Comparison of ENCODE assay signal across 6 cellular contexts in the genomic region with DNA sequence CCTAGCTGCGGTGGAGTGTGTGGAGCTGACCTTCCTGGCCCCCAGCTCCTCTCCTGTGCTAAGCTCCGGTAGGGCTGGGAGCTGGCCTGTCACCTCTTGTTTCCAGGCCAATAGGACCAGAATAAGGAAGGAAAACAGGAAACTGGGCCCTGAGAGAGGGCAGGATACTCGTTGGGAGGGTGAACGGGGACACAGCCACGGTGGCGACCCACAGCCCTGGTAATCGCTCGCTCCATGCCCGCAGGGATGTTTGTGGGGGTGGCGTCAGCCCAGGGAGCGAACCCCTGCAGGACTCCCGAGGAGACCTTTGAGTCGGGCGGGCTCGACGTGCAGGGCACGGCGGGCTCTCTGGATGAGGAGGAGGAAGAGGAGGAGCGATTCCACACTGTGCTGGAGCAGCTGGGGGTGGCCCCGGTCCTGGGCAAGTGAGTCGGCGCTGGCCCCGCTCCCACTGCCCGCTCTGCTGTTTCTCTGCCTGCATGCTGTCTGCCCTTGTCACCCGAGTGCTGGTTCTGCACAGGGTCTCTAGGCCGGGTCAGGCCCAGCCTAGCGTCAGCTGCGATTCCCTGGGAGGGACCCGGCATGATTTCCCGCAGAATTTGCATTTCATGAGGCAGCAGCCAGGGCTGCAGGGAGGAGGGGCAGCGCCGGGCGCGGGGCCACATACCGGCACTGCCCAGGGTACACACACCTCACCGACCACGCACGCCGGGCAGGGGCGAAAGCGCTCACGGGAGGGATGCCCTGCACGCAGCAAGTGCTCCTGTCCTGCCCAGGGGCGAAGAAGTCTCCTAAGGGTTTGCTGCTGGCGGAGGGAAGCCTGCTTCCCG. TPM values are rescaled to one million over a fixed set of nuclear protein-coding genes. Genes with fewer than 3 reads are reported as not detected.
DNase-seq lines count a peak whose midpoint lies in the region; ATAC-seq lines count a peak whose summit lies in the region.

No MANE protein-coding gene starts in this region.

- peaks cover 6% of the 10 kb centered on the region for H3K4me1 Mint-ChIP-seq in activated T-helper 1 cell treated with anti-CD3 and anti-CD28 coated beads, Interleukin-12 subunit alpha, Interleukin-12 subunit beta, Interleukin-2, Interleukin-4 antibody, amounts not matched to agents 30 ng/mL and 10 ng/mL and 1 ng/mL, durations not matched to agents 14 hours and 24 hours and 36 hours (ENCODE audit: low read depth)

- in situ Hi-C loops in Caki2 (cut with HindIII; ENCODE audit: low pct_unique_long_range_greater_than_20kb, low sequenced_read_pairs) = no loop called here

- peak overlapping the region; percentile 29 to 64 for H3K18ac ChIP-seq in mesenchymal stem cell (ENCODE audit: low read depth in 1 of 2, low read length in 2 of 2)

- peaks cover 14 to 19% of the 10 kb centered on the region in 2 experiments for H3K36me3 ChIP-seq in mesenchymal stem cell (ENCODE audit: control insufficient read depth in 1 of 2, insufficient read depth in 2 of 2, low read depth in 1 of 2, low read length in 2 of 2)

- WGBS in mesenchymal stem cell = 11% methylated on average over 45 of the region's 46 CpGs

- H2AFZ ChIP-seq in mesenchymal stem cell (ENCODE audit: low read depth, low read length) = peak overlapping the region; percentile 6

- H4K91ac ChIP-seq in mesenchymal stem cell (ENCODE audit: low read length) = peak overlapping the region; percentile 32

- H3K9ac ChIP-seq in mesenchymal stem cell (ENCODE audit: low read length) = no peak overlapping the region

- no peaks in the 10 kb centered on the region for H3K9me3 ChIP-seq in mesenchymal stem cell (ENCODE audit: control insufficient read depth, low read length)

- H4K8ac ChIP-seq in mesenchymal stem cell (ENCODE audit: low read length) = peak overlapping the region; percentile 59

- no peak overlapping the region for H3K23ac ChIP-seq in mesenchymal stem cell (ENCODE audit: low read length in 2 of 2)

- peak overlapping the region; percentile 81 for H3K4me2 ChIP-seq in mesenchymal stem cell (ENCODE audit: low read length, poor library complexity, severe bottlenecking)

- peaks cover 71% of the 10 kb centered on the region for H3K4me1 ChIP-seq in mesenchymal stem cell (ENCODE audit: control insufficient read depth, insufficient read depth, low read depth, low read length)

- no peak for ATAC-seq in HG03039 (IDR thresholded peaks at IDR 0.05; ENCODE audit: unreplicated experiment)
- ATAC-seq in GM21825 (IDR thresholded peaks at IDR 0.05; ENCODE audit: unreplicated experiment) = no peak

- peak overlapping the region in 1 of 2 experiments; percentile 66 for H2BK12ac ChIP-seq in mesenchymal stem cell (ENCODE audit: low read length in 2 of 2)

- peak overlapping the region; percentile 44 for H2BK15ac ChIP-seq in mesenchymal stem cell (ENCODE audit: low read depth, poor library complexity, severe bottlenecking)

- H2BK120ac ChIP-seq in mesenchymal stem cell (ENCODE audit: low read depth, low read length) = no peak overlapping the region

- H3K9me3 Mint-ChIP-seq in activated T-helper 1 cell treated with anti-CD3 and anti-CD28 coated beads, Interleukin-12 subunit alpha, Interleukin-12 subunit beta, Interleukin-2, Interleukin-4 antibody, amounts not matched to agents 30 ng/mL and 10 ng/mL and 1 ng/mL, durations not matched to agents 14 hours and 24 hours and 36 hours = no peaks in the 10 kb centered on the region

- H3K36me3 Mint-ChIP-seq in activated T-helper 1 cell treated with anti-CD3 and anti-CD28 coated beads, Interleukin-12 subunit alpha, Interleukin-12 subunit beta, Interleukin-2, Interleukin-4 antibody, amounts not matched to agents 30 ng/mL and 10 ng/mL and 1 ng/mL, durations not matched to agents 14 hours and 24 hours and 36 hours (ENCODE audit: low read depth) = peaks cover 4% of the 10 kb centered on the region

- intact Hi-C loops in activated T-helper 1 cell treated with anti-CD3 and anti-CD28 coated beads, Interleukin-12 subunit alpha, Interleukin-12 subunit beta, Interleukin-2, Interleukin-4 antibody, amounts not matched to agents 30 ng/mL and 10 ng/mL and 1 ng/mL, durations not matched to agents 14 hours and 24 hours and 36 hours (cut with micrococcal nuclease) = no loop called here

- H2BK5ac ChIP-seq in mesenchymal stem cell (ENCODE audit: low read depth, low read length, poor library complexity, severe bottlenecking) = no peak overlapping the region

- H3K27me3 Mint-ChIP-seq in activated T-helper 1 cell treated with anti-CD3 and anti-CD28 coated beads, Interleukin-12 subunit alpha, Interleukin-12 subunit beta, Interleukin-2, Interleukin-4 antibody, amounts not matched to agents 30 ng/mL and 10 ng/mL and 1 ng/mL, durations not matched to agents 14 hours and 24 hours and 36 hours (ENCODE audit: insufficient read depth) = peaks cover 37% of the 10 kb centered on the region

- H3K27me3 ChIP-seq in mesenchymal stem cell (ENCODE audit: control insufficient read depth in 1 of 2, insufficient read depth in 1 of 2, low read length in 2 of 2) = peaks cover 0 to 17% of the 10 kb centered on the region in 2 experiments

- H3K4ac ChIP-seq in mesenchymal stem cell (ENCODE audit: low read depth in 1 of 2, low read length in 2 of 2) = peak overlapping the region in 1 of 2 experiments; percentile 34

- no peak overlapping the region for H3K27ac Mint-ChIP-seq in activated T-helper 1 cell treated with anti-CD3 and anti-CD28 coated beads, Interleukin-12 subunit alpha, Interleukin-12 subunit beta, Interleukin-2, Interleukin-4 antibody, amounts not matched to agents 30 ng/mL and 10 ng/mL and 1 ng/mL, durations not matched to agents 14 hours and 24 hours and 36 hours

- H2AK5ac ChIP-seq in mesenchymal stem cell (ENCODE audit: low read length, severe bottlenecking) = no peak overlapping the region

- H3K79me1 ChIP-seq in mesenchymal stem cell (replicated peaks; ENCODE audit: low read length, poor library complexity, severe bottlenecking) = peaks cover 2% of the 10 kb centered on the region

- peak overlapping the region; percentile 8 for H3K27ac ChIP-seq in mesenchymal stem cell (ENCODE audit: low read length, poor library complexity, severe bottlenecking)

- peak overlapping the region; percentile 15 for H3K4me3 Mint-ChIP-seq in activated T-helper 1 cell treated with anti-CD3 and anti-CD28 coated beads, Interleukin-12 subunit alpha, Interleukin-12 subunit beta, Interleukin-2, Interleukin-4 antibody, amounts not matched to agents 30 ng/mL and 10 ng/mL and 1 ng/mL, durations not matched to agents 14 hours and 24 hours and 36 hours

- DNase-seq in Caki2 (ENCODE audit: low read depth) (peak; percentile 61), mesenchymal stem cell (no peak), NOMO-1 treated with dmso at 0.1 percent for 144 hours (lab: John Stamatoyannopoulos, UW; ENCODE audit: unreplicated experiment) (no peak)
- no peak for DNase-seq in activated T-helper 1 cell treated with anti-CD3 and anti-CD28 coated beads, Interleukin-12 subunit alpha, Interleukin-12 subunit beta, Interleukin-2, Interleukin-4 antibody, amounts not matched to agents 30 ng/mL and 10 ng/mL and 1 ng/mL, durations not matched to agents 14 hours and 24 hours and 36 hours (ENCODE audit: low spot score)

- peak overlapping the region in 1 of 2 experiments; percentile 51 for H3K14ac ChIP-seq in mesenchymal stem cell (ENCODE audit: low read length in 2 of 2)

- H3K4me3 ChIP-seq in mesenchymal stem cell (ENCODE audit: insufficient read depth in 1 of 2, low read depth in 1 of 2, low read length in 2 of 2) = peak overlapping the region; percentile 37 to 64

RNA-seq across cellular contexts. Expression of gene CRACR2B, which starts 1.6 kb away (rescaled TPM):
- total RNA-seq in Caki2 (2014; rRNA removed; shearing (Covaris generic); ENCODE audit: low replicate concordance) = 15.0 and 29.5 TPM in 2 replicates
- total RNA-seq in activated T-helper 1 cell treated with anti-CD3 and anti-CD28 coated beads, Interleukin-12 subunit alpha, Interleukin-12 subunit beta, Interleukin-2, Interleukin-4 antibody, amounts not matched to agents 30 ng/mL and 10 ng/mL and 1 ng/mL, durations not matched to agents 14 hours and 24 hours and 36 hours = 1.1 and 1.3 TPM in 2 replicates
- 0.58 TPM for polyA plus RNA-seq in mesenchymal stem cell (2013, experiment 1 of 2)
- 0.34 TPM for polyA plus RNA-seq in mesenchymal stem cell (2013, experiment 2 of 2)

RNA-seq across cellular contexts. Expression of gene CD151, which starts 3.4 kb away (rescaled TPM):
- total RNA-seq in Caki2 (2014; rRNA removed; shearing (Covaris generic); ENCODE audit: low replicate concordance) = 873 and 905 TPM in 2 replicates
- total RNA-seq in activated T-helper 1 cell treated with anti-CD3 and anti-CD28 coated beads, Interleukin-12 subunit alpha, Interleukin-12 subunit beta, Interleukin-2, Interleukin-4 antibody, amounts not matched to agents 30 ng/mL and 10 ng/mL and 1 ng/mL, durations not matched to agents 14 hours and 24 hours and 36 hours = 80.6 and 82.3 TPM in 2 replicates
- polyA plus RNA-seq in mesenchymal stem cell (2013, experiment 1 of 2) = 315 TPM
- polyA plus RNA-seq in mesenchymal stem cell (2013, experiment 2 of 2) = 301 TPM

RNA-seq across cellular contexts. Expression of gene PNPLA2, which starts 10.6 kb away (rescaled TPM):
- total RNA-seq in Caki2 (2014; rRNA removed; shearing (Covaris generic); ENCODE audit: low replicate concordance) = 11.6 and 15.3 TPM in 2 replicates
- total RNA-seq in activated T-helper 1 cell treated with anti-CD3 and anti-CD28 coated beads, Interleukin-12 subunit alpha, Interleukin-12 subunit beta, Interleukin-2, Interleukin-4 antibody, amounts not matched to agents 30 ng/mL and 10 ng/mL and 1 ng/mL, durations not matched to agents 14 hours and 24 hours and 36 hours = 63.3 and 64.0 TPM in 2 replicates
- 30.6 TPM for polyA plus RNA-seq in mesenchymal stem cell (2013, experiment 1 of 2)
- polyA plus RNA-seq in mesenchymal stem cell (2013, experiment 2 of 2) = 30.0 TPM

RNA-seq across cellular contexts. Expression of gene POLR2L, which starts 13.0 kb away (rescaled TPM):
- total RNA-seq in Caki2 (2014; rRNA removed; shearing (Covaris generic); ENCODE audit: low replicate concordance) = 90.2 and 103 TPM in 2 replicates
- total RNA-seq in activated T-helper 1 cell treated with anti-CD3 and anti-CD28 coated beads, Interleukin-12 subunit alpha, Interleukin-12 subunit beta, Interleukin-2, Interleukin-4 antibody, amounts not matched to agents 30 ng/mL and 10 ng/mL and 1 ng/mL, durations not matched to agents 14 hours and 24 hours and 36 hours = 114 and 126 TPM in 2 replicates
- 439 TPM for polyA plus RNA-seq in mesenchymal stem cell (2013, experiment 1 of 2)
- 458 TPM for polyA plus RNA-seq in mesenchymal stem cell (2013, experiment 2 of 2)

RNA-seq across cellular contexts. Expression of gene TSPAN4, which starts 13.3 kb away (rescaled TPM):
- total RNA-seq in Caki2 (2014; rRNA removed; shearing (Covaris generic); ENCODE audit: low replicate concordance) = 250 and 324 TPM in 2 replicates
- total RNA-seq in activated T-helper 1 cell treated with anti-CD3 and anti-CD28 coated beads, Interleukin-12 subunit alpha, Interleukin-12 subunit beta, Interleukin-2, Interleukin-4 antibody, amounts not matched to agents 30 ng/mL and 10 ng/mL and 1 ng/mL, durations not matched to agents 14 hours and 24 hours and 36 hours = 12.8 and 13.9 TPM in 2 replicates
- polyA plus RNA-seq in mesenchymal stem cell (2013, experiment 1 of 2) = 121 TPM
- 117 TPM for polyA plus RNA-seq in mesenchymal stem cell (2013, experiment 2 of 2)

Comparison
In these comparisons a context has a peak if more than half of its experiments do, and no peak if none do; other contexts are left out.
1. RNA of gene CD151, which starts 3.4 kb away (total RNA-seq): 873 to 905 TPM in Caki2; 80.6 to 82.3 TPM in activated T-helper 1 cell treated with anti-CD3 and anti-CD28 coated beads, Interleukin-12 subunit alpha, Interleukin-12 subunit beta, Interleukin-2, Interleukin-4 antibody, amounts not matched to agents 30 ng/mL and 10 ng/mL and 1 ng/mL, durations not matched to agents 14 hours and 24 hours and 36 hours; every median in the first group is over 10 times any median in the second.